ENCODE assay signal across 35 cellular contexts in the genomic region with DNA sequence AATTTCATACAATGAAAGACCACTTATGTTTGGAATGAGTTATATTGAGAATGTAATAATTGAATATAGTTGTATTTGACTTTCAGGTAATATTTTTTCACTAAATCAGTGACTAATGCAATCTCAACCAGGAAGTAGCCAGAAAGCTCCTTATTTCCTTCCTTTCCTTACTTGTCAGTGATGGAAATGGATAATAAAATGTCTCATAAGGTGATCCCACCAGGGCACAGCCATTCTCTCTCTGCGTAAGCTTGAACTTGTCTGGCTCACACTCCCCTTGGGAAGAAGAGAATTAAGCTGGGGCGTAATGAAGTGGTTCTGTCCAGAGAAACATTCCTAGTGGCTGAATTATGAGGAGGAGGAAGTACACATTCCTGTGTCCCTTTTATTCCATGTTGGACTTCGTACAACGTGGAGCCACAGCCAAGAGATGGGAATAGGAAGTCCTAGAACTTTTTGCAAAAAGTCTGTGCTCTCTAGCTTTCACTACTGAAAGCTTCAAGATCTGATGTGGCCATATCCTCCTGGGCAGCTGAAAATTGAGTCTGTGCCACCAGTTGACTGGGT.
DNase-seq lines count a peak whose midpoint lies in the region; ATAC-seq, FAIRE-seq and TF ChIP-seq lines count a peak whose summit lies in the region.
"Had no signal": no experiment of that assay in that cellular context is flagged by ENCODE, and none has a peak within 500 bp of the region (broad histone marks: within the 10 kb centered on the region; RNA-seq: fewer than 3 reads in every experiment).

No MANE protein-coding gene starts in this region.

- H3K4me1 Mint-ChIP-seq in endothelial cell (ENCODE audit: unreplicated experiment) = peaks cover 8% of the 10 kb centered on the region
- H3K4me1 Mint-ChIP-seq: activated CD4-positive, alpha-beta memory T cell treated with anti-CD3 and anti-CD28 coated beads, Interleukin-2, amount 10 ng/mL, durations not matched to agents 7 days and 5 days; B cell had no signal

- no peak for TF ChIP-seq CTCF in right atrium auricular region (IDR thresholded peaks at IDR 0.05)
- no peak for TF ChIP-seq CTCF in endothelial cell (IDR thresholded peaks at IDR 0.05; ENCODE audit: unreplicated experiment)
- TF ChIP-seq CTCF in transverse colon (IDR thresholded peaks at IDR 0.05) = no peak

- no peak for TF ChIP-seq EP300 in transverse colon (IDR thresholded peaks at IDR 0.05; ENCODE audit: low read depth)

- TF ChIP-seq POLR2A in transverse colon (IDR thresholded peaks at IDR 0.05) = no peak

- H3K27ac ChIP-seq in right atrium auricular region (no peak overlapping the region), transverse colon (peak overlapping the region; percentile 1 to 41 (median 23))
- H3K27ac ChIP-seq: A549, brain microvascular endothelial cell, ovary, testis had no signal

- peak; percentile 30 for ATAC-seq in left ventricle myocardium superior
- ATAC-seq: A549; CD8-positive, alpha-beta T cell; HepG2; Panc1 had no signal

- in situ Hi-C loops in transverse colon (cut with MboI; ENCODE audit: low pct_ligation_motif_present in 1 of 4, low pct_unique_long_range_greater_than_20kb in 1 of 4, low sequenced_read_pairs in 3 of 4) = no loop called here

- 20 to 59% methylated on average over 4 of the region's 4 CpGs for WGBS in transverse colon (ENCODE audit: low coverage in 1 of 2), 2 donors

- H3K27me3 ChIP-seq in right atrium auricular region = no peaks in the 10 kb centered on the region
- no peaks in the 10 kb centered on the region for H3K27me3 ChIP-seq in transverse colon
- H3K27me3 ChIP-seq: brain microvascular endothelial cell, ovary, testis, uterus had no signal

- H3K9me3 Mint-ChIP-seq in endothelial cell (ENCODE audit: unreplicated experiment) = no peaks in the 10 kb centered on the region
- H3K9me3 Mint-ChIP-seq: activated CD4-positive, alpha-beta memory T cell treated with anti-CD3 and anti-CD28 coated beads, Interleukin-2, amount 10 ng/mL, durations not matched to agents 7 days and 5 days; activated T-helper 1 cell treated with anti-CD3 and anti-CD28 coated beads, Interleukin-12 subunit alpha, Interleukin-12 subunit beta, Interleukin-2, Interleukin-4 antibody, amounts not matched to agents 30 ng/mL and 10 ng/mL and 1 ng/mL, durations not matched to agents 14 hours and 24 hours and 36 hours; CD8-positive, alpha-beta T cell; natural killer cell treated with Interleukin-12 subunit alpha and Interleukin-12 subunit beta and Interleukin-15 and Interleukin-18, amount 100 ng/mL, for 72 hours; T-helper 2 cell treated with Interferon-gamma antibody and Interleukin-4, amounts not matched to agents 5 μg/mL and 100 μg/mL, for 36 hours had no signal

- peak overlapping the region; percentile 84 for H3K27ac Mint-ChIP-seq in endothelial cell (ENCODE audit: unreplicated experiment)
- H3K27ac Mint-ChIP-seq: activated CD4-positive, alpha-beta memory T cell treated with anti-CD3 and anti-CD28 coated beads, Interleukin-2, amount 10 ng/mL, durations not matched to agents 7 days and 5 days; activated T-helper 1 cell treated with anti-CD3 and anti-CD28 coated beads, Interleukin-12 subunit alpha, Interleukin-12 subunit beta, Interleukin-2, Interleukin-4 antibody, amounts not matched to agents 30 ng/mL and 10 ng/mL and 1 ng/mL, durations not matched to agents 14 hours and 24 hours and 36 hours; B cell; CD8-positive, alpha-beta T cell; natural killer cell treated with Interleukin-12 subunit alpha and Interleukin-12 subunit beta and Interleukin-15 and Interleukin-18, amount 100 ng/mL, for 72 hours; T-helper 2 cell treated with Interferon-gamma antibody and Interleukin-4, amounts not matched to agents 5 μg/mL and 100 μg/mL, for 36 hours had no signal

- FAIRE-seq in frontal cortex (lab: Jason Lieb, UNC) = no peak
- FAIRE-seq: A549, GM18507, HepG2, islet of Langerhans had no signal

- intact Hi-C loops in left ventricle myocardium superior (cut with micrococcal nuclease) = no loop called here
- intact Hi-C loops in transverse colon (cut with DNase I; ENCODE audit: low total_unique reads) = no loop called here

- DNase-seq in left ventricle myocardium superior (no peak), right atrium auricular region (ENCODE audit: low spot score) (no peak), endothelial cell (ENCODE audit: low spot score) (no peak), lung microvascular endothelial cell (ENCODE audit: low read depth in 2 of 2) (peak; percentile 21 to 51), transverse colon (peak; percentile 23), T-helper 9 cell (no peak), frontal cortex (ENCODE audit: low spot score in 2 of 2) (no peak), RKO (ENCODE audit: low spot score) (no peak)
- DNase-seq: activated CD4-positive, alpha-beta memory T cell treated with anti-CD3 and anti-CD28 coated beads, Interleukin-2, amount 10 ng/mL, durations not matched to agents 7 days and 5 days; activated CD4-positive, alpha-beta T cell treated with anti-CD3 and anti-CD28 coated beads for 1 hour; activated CD8-positive, alpha-beta memory T cell treated with anti-CD3 and anti-CD28 coated beads, Interleukin-2, amount 50 U/mL, for 48 hours; activated naive CD4-positive, alpha-beta T cell treated with Interleukin-2 at 50 U/mL for 16 hours; brain microvascular endothelial cell; CD8-positive, alpha-beta T cell; EL; glutamatergic neuron; Karpas-422; NCI-H1436; NCI-H446; NCI-H748 treated with DMSO at 0.1 percent for 48 hours; stimulated activated naive CD4-positive, alpha-beta T cell; testis had no signal

- H3K4me3 ChIP-seq in right atrium auricular region = no peak overlapping the region
- H3K4me3 ChIP-seq in transverse colon = no peak overlapping the region
- H3K4me3 ChIP-seq: A549, HAP-1, ovary, smooth muscle cell, testis, uterus had no signal

- H3K4me3 Mint-ChIP-seq in endothelial cell (ENCODE audit: unreplicated experiment) = no peak overlapping the region
- H3K4me3 Mint-ChIP-seq: activated CD4-positive, alpha-beta memory T cell treated with anti-CD3 and anti-CD28 coated beads, Interleukin-2, amount 10 ng/mL, durations not matched to agents 7 days and 5 days; activated T-helper 1 cell treated with anti-CD3 and anti-CD28 coated beads, Interleukin-12 subunit alpha, Interleukin-12 subunit beta, Interleukin-2, Interleukin-4 antibody, amounts not matched to agents 30 ng/mL and 10 ng/mL and 1 ng/mL, durations not matched to agents 14 hours and 24 hours and 36 hours; B cell; CD8-positive, alpha-beta T cell; natural killer cell treated with Interleukin-12 subunit alpha and Interleukin-12 subunit beta and Interleukin-15 and Interleukin-18, amount 100 ng/mL, for 72 hours; T-helper 2 cell treated with Interferon-gamma antibody and Interleukin-4, amounts not matched to agents 5 μg/mL and 100 μg/mL, for 36 hours had no signal

- H3K4me1 ChIP-seq in right atrium auricular region (no peaks in the 10 kb centered on the region), transverse colon (peaks cover 0 to 3% (median 0%) of the 10 kb centered on the region in 4 donors)
- H3K4me1 ChIP-seq: A549, HAP-1, testis, uterus had no signal

- H3K36me3 ChIP-seq in right atrium auricular region = no peaks in the 10 kb centered on the region
- no peaks in the 10 kb centered on the region for H3K36me3 ChIP-seq in transverse colon
- H3K36me3 ChIP-seq: ovary, uterus had no signal

- peaks cover 14% of the 10 kb centered on the region for H3K36me3 Mint-ChIP-seq in endothelial cell (ENCODE audit: low read depth, unreplicated experiment)
- H3K36me3 Mint-ChIP-seq: natural killer cell treated with Interleukin-12 subunit alpha and Interleukin-12 subunit beta and Interleukin-15 and Interleukin-18, amount 100 ng/mL, for 72 hours had no signal

- no peaks in the 10 kb centered on the region for H3K9me3 ChIP-seq in right atrium auricular region
- H3K9me3 ChIP-seq in transverse colon = no peaks in the 10 kb centered on the region
- H3K9me3 ChIP-seq: A549, HAP-1, ovary, testis, uterus had no signal

- no peaks in the 10 kb centered on the region for H3K27me3 Mint-ChIP-seq in endothelial cell (ENCODE audit: unreplicated experiment)
- H3K27me3 Mint-ChIP-seq: activated CD4-positive, alpha-beta memory T cell treated with anti-CD3 and anti-CD28 coated beads, Interleukin-2, amount 10 ng/mL, durations not matched to agents 7 days and 5 days; B cell; natural killer cell treated with Interleukin-12 subunit alpha and Interleukin-12 subunit beta and Interleukin-15 and Interleukin-18, amount 100 ng/mL, for 72 hours had no signal

Comparison
In these comparisons a context has a peak if more than half of its experiments do, and no peak if none do; other contexts are left out.
1. DNase-seq: peak in lung microvascular endothelial cell (2 of 2) and transverse colon (single experiment); none in left ventricle myocardium superior (single experiment), right atrium auricular region (single experiment), endothelial cell (single experiment), T-helper 9 cell (single experiment), frontal cortex (0 of 2) and RKO (single experiment).
2. H3K27ac ChIP-seq: peak in transverse colon (4 of 4); none in right atrium auricular region (0 of 2).